Comparison of ENCODE assay signal across 25 cellular contexts in genomic region chr11:35461917-35462316, GRCh38. TPM values are rescaled to one million over a fixed set of nuclear protein-coding genes. Genes with fewer than 3 reads are reported as not detected.
"Had no signal": no experiment of that assay in that cellular context is flagged by ENCODE, and none has a peak within 500 bp of the region (broad histone marks: within the 10 kb centered on the region; RNA-seq: fewer than 3 reads in every experiment).

No MANE protein-coding gene starts in this region.

- H3K36me3 ChIP-seq: esophagus muscularis mucosa, stomach, transverse colon, uterus had no signal

- H3K4me3 Mint-ChIP-seq: activated CD4-positive, alpha-beta memory T cell treated with anti-CD3 and anti-CD28 coated beads for 36 hours; activated naive CD4-positive, alpha-beta T cell treated with anti-CD3 and anti-CD28 coated beads, Interleukin-2, amount 10 ng/mL, durations not matched to agents 7 days and 5 days; dendritic cell treated with granulocyte-macrophage colony-stimulating factor and Interleukin-4, amounts not matched to agents 40 ng/mL and 50 ng/mL, for 4 days; memory B cell; naive B cell; neural crest cell; stimulated activated memory B cell treated with anti-CD40 and anti-IgM and Interleukin-4, amounts not matched to agents 10 μg/mL and 1 μg/mL and 100 μg/mL, for 72 hours had no signal

- H3K9me3 ChIP-seq: esophagus muscularis mucosa, heart left ventricle, mucosa of descending colon, stomach, suprapubic skin, transverse colon, uterus had no signal

- H3K4me1 ChIP-seq: esophagus muscularis mucosa, heart left ventricle, stomach, transverse colon, uterus had no signal

- H3K9me3 Mint-ChIP-seq: activated CD4-positive, alpha-beta memory T cell treated with anti-CD3 and anti-CD28 coated beads for 36 hours; activated naive CD4-positive, alpha-beta T cell treated with anti-CD3 and anti-CD28 coated beads, Interleukin-2, amount 10 ng/mL, durations not matched to agents 7 days and 5 days; dendritic cell treated with granulocyte-macrophage colony-stimulating factor and Interleukin-4, amounts not matched to agents 40 ng/mL and 50 ng/mL, for 4 days; memory B cell; neural crest cell; stimulated activated memory B cell treated with anti-CD40 and anti-IgM and Interleukin-4, amounts not matched to agents 10 μg/mL and 1 μg/mL and 100 μg/mL, for 72 hours had no signal

- DNase-seq: activated CD4-positive, alpha-beta memory T cell treated with anti-CD3 and anti-CD28 coated beads for 36 hours; activated CD4-positive, alpha-beta T cell treated with anti-CD3 and anti-CD28 coated beads for 48 hours; activated effector memory CD4-positive, alpha-beta T cell treated with anti-CD3 and anti-CD28 coated beads, Interleukin-2, amount 50 U/mL, for 16 hours; activated naive CD4-positive, alpha-beta T cell treated with anti-CD3 and anti-CD28 coated beads, Interleukin-2, amount 10 ng/mL, durations not matched to agents 7 days and 5 days; amygdala; effector CD4-positive, alpha-beta T cell; heart left ventricle; left colon; mucosa of descending colon; naive B cell; occipital lobe; small intestine; stimulated activated CD4-positive, alpha-beta T cell treated with anti-CD3 and anti-CD28 coated beads, Interleukin-2, amount 100 ng/mL, for 24 hours; stomach; T-helper 9 cell; transverse colon; uterus had no signal

- H3K36me3 Mint-ChIP-seq: activated CD4-positive, alpha-beta memory T cell treated with anti-CD3 and anti-CD28 coated beads for 36 hours; activated naive CD4-positive, alpha-beta T cell treated with anti-CD3 and anti-CD28 coated beads, Interleukin-2, amount 10 ng/mL, durations not matched to agents 7 days and 5 days; memory B cell; naive B cell; stimulated activated memory B cell treated with anti-CD40 and anti-IgM and Interleukin-4, amounts not matched to agents 10 μg/mL and 1 μg/mL and 100 μg/mL, for 72 hours had no signal

- H3K4me3 ChIP-seq: esophagus muscularis mucosa, heart left ventricle, mucosa of descending colon, stomach, suprapubic skin, transverse colon, uterus had no signal

- ATAC-seq: heart left ventricle; left colon; mucosa of descending colon; sciatic nerve; stimulated activated memory B cell treated with anti-CD40 and anti-IgM and Interleukin-4, amounts not matched to agents 10 μg/mL and 1 μg/mL and 100 μg/mL, for 72 hours had no signal

- H3K27me3 ChIP-seq: stomach, suprapubic skin, transverse colon, uterus had no signal

- H3K27ac ChIP-seq: esophagus muscularis mucosa, heart left ventricle, stomach, suprapubic skin, transverse colon, uterus had no signal

- H3K27ac Mint-ChIP-seq: activated CD4-positive, alpha-beta memory T cell treated with anti-CD3 and anti-CD28 coated beads for 36 hours; activated naive CD4-positive, alpha-beta T cell treated with anti-CD3 and anti-CD28 coated beads, Interleukin-2, amount 10 ng/mL, durations not matched to agents 7 days and 5 days; dendritic cell treated with granulocyte-macrophage colony-stimulating factor and Interleukin-4, amounts not matched to agents 40 ng/mL and 50 ng/mL, for 4 days; memory B cell; stimulated activated memory B cell treated with anti-CD40 and anti-IgM and Interleukin-4, amounts not matched to agents 10 μg/mL and 1 μg/mL and 100 μg/mL, for 72 hours had no signal

- H3K4me1 Mint-ChIP-seq: activated naive CD4-positive, alpha-beta T cell treated with anti-CD3 and anti-CD28 coated beads, Interleukin-2, amount 10 ng/mL, durations not matched to agents 7 days and 5 days; memory B cell; naive B cell; stimulated activated memory B cell treated with anti-CD40 and anti-IgM and Interleukin-4, amounts not matched to agents 10 μg/mL and 1 μg/mL and 100 μg/mL, for 72 hours had no signal

RNA-seq across cellular contexts. Expression of gene SLC1A2, which starts 42.6 kb away (rescaled TPM):
- total RNA-seq: activated CD4-positive, alpha-beta memory T cell treated with anti-CD3 and anti-CD28 coated beads for 36 hours; T-helper 1 cell treated with Interleukin-12 subunit alpha and Interleukin-12 subunit beta and Interleukin-4 antibody, amounts not matched to agents 30 ng/mL and 1 ng/mL, for 36 hours had no signal
